In the genomic region with DNA sequence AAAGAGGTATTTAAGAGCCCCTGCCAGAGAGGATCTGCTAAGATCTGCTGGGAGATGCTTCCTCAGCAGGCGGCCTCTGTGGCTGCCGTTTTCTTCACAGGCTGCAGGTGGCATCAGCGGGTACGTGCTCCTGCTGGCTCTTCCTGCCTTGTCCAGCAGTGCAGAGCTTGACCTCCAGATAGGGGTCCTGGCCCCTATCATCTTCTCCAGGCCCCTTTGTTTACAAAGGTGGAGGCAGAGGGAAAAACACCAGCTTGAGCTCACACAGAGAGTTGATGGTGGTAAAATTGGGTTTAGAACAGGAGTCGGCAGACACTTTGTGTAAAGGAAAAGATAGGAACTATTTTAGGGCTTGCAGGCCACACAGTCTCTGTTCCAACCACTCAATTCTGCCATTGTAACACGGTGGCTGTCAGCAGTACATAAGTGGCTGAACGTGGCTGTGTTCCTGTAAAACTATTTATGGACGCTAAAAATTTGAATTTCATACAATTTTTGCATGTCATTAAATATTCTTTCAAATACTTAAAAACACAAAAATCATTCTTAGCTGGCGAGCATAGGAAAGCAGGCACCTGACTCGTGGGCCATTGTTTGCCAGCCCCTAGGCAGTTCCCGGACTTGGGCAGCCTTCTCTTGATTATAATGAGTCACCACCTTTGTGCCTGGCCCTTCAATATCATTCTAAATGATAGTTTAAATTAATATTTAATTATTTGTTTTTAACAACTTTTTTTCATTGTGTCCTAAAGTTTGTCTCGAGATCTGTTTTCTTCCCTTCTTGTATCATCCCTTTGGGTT, we compare ENCODE assay signal across 9 cellular contexts.
DNase-seq lines count a peak whose midpoint lies in the region; ATAC-seq, FAIRE-seq and TF ChIP-seq lines count a peak whose summit lies in the region.
"Had no signal": no experiment of that assay in that cellular context is flagged by ENCODE, and none has a peak within 500 bp of the region (broad histone marks: within the 10 kb centered on the region; RNA-seq: fewer than 3 reads in every experiment).

No MANE protein-coding gene starts in this region.

- no peak overlapping the region for H3K27ac ChIP-seq in left lung
- H3K27ac ChIP-seq: SK-N-MC had no signal

- ATAC-seq in GM18861 (IDR thresholded peaks at IDR 0.05; ENCODE audit: unreplicated experiment) (peak; percentile 48), HG03432 (IDR thresholded peaks at IDR 0.05; ENCODE audit: unreplicated experiment) (peak; percentile 67), left lung (peak; percentile 64), GM19328 (IDR thresholded peaks at IDR 0.05; ENCODE audit: unreplicated experiment) (no peak)

- intact Hi-C loops in CD14-positive monocyte (cut with micrococcal nuclease) (loop anchor here in 1 of 2 donors (5.0 kb wide), 1 partner anchor 115 kb away; no protein-coding TSS in a partner anchor), left lung (cut with DNase I) (loop anchor here in 1 of 2 donors (10.0 kb wide), 1 partner anchor 97 kb away; a partner anchor contains a TSS)

- peaks cover 3 to 53% of the 10 kb centered on the region in 2 donors for H3K4me1 ChIP-seq in left lung

- DNase-seq in CD14-positive monocyte (ENCODE audit: low spot score) (peak; percentile 58), RCC 7860 (ENCODE audit: low spot score) (peak; percentile 31), chondrocyte (ENCODE audit: low spot score) (no peak), left lung (peak; percentile 71 to 83), stromal cell of bone marrow (ENCODE audit: low read depth) (peak; percentile 11)

- peak overlapping the region in 2 of 7 donors; percentile 38 to 70 for H3K27ac Mint-ChIP-seq in CD14-positive monocyte
- peak overlapping the region; percentile 80 for H3K27ac Mint-ChIP-seq in chondrocyte (ENCODE audit: unreplicated experiment)

- H3K4me3 Mint-ChIP-seq in CD14-positive monocyte (no peak overlapping the region), chondrocyte (ENCODE audit: unreplicated experiment) (no peak overlapping the region)

- peaks cover 0 to 2% (median 0%) of the 10 kb centered on the region in 7 donors for H3K9me3 Mint-ChIP-seq in CD14-positive monocyte
- no peaks in the 10 kb centered on the region for H3K9me3 Mint-ChIP-seq in chondrocyte (ENCODE audit: low read depth)

- H3K27me3 Mint-ChIP-seq in CD14-positive monocyte (ENCODE audit: low read depth in 3 of 3) (peaks cover 0 to 4% (median 2%) of the 10 kb centered on the region in 3 donors), chondrocyte (ENCODE audit: low read depth) (no peaks in the 10 kb centered on the region)

- H3K4me1 Mint-ChIP-seq in CD14-positive monocyte (peaks cover 47% of the 10 kb centered on the region), chondrocyte (ENCODE audit: low read depth) (peaks cover 36% of the 10 kb centered on the region)

- H3K4me3 ChIP-seq in left lung = no peak overlapping the region
- H3K4me3 ChIP-seq: SK-N-MC had no signal

- H3K36me3 ChIP-seq in left lung = peaks cover 0 to 8% of the 10 kb centered on the region in 2 donors

- no peaks in the 10 kb centered on the region for H3K36me3 Mint-ChIP-seq in CD14-positive monocyte
- peaks cover 38% of the 10 kb centered on the region for H3K36me3 Mint-ChIP-seq in chondrocyte (ENCODE audit: low read depth)

- H3K27me3 ChIP-seq in left lung = no peaks in the 10 kb centered on the region

- H3K9me3 ChIP-seq in left lung = no peaks in the 10 kb centered on the region

- peak; percentile 75 for TF ChIP-seq CTCF in CD14-positive monocyte (IDR thresholded peaks at IDR 0.05)
- TF ChIP-seq CTCF in chondrocyte (IDR thresholded peaks at IDR 0.05) = peak; percentile 83
- TF ChIP-seq CTCF in left lung (IDR thresholded peaks at IDR 0.05) = peak; percentile 47 to 72

- peak; percentile 31 for FAIRE-seq in RCC 7860 (lab: Jason Lieb, UNC)
